16 cellular contexts compared by ENCODE assay signal in the genomic region with DNA sequence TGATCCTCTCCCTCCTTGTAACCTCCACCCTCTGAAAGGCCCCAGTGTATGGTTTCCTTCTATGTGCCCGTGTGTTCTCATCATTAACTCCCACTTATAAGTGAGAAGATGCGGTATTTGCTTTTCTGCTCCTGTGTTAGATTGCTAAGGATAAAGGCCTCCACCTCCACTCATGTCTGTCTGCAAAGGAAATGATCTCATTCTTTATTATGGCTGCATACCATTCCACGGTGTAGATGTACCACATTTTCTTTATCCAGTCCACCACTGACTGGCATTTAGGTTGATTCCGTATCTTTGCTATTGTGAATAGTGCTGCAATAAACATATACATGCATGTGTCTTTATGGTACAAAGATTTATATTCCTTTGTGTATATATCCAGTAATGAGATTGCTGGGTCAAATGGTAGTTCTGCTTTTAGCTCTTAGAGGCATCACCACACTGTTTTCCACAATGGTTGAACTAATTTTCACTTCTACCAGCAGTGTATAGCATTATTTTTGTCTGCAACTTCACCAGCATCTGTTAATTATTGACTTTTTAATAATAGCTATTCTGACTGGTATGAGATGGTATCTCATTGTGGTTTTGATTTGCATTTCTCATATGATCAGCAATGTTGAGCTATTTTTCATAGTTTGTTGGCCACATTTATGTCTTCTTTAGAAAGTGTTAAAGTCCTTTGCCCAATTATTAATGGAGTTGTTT.
DNase-seq lines count a peak whose midpoint lies in the region; ATAC-seq and TF ChIP-seq lines count a peak whose summit lies in the region.
"Had no signal": no experiment of that assay in that cellular context is flagged by ENCODE, and none has a peak within 500 bp of the region (broad histone marks: within the 10 kb centered on the region; RNA-seq: fewer than 3 reads in every experiment).

No MANE protein-coding gene starts in this region.

- ATAC-seq in GM18505 (IDR thresholded peaks at IDR 0.05; ENCODE audit: unreplicated experiment) (peak; percentile 88), GM19463 (IDR thresholded peaks at IDR 0.05; ENCODE audit: unreplicated experiment) (peak; percentile 93), HG02763 (IDR thresholded peaks at IDR 0.05; ENCODE audit: unreplicated experiment) (peak; percentile 93), HG03442 (IDR thresholded peaks at IDR 0.05; ENCODE audit: unreplicated experiment) (peak; percentile 80)
- ATAC-seq: activated T-cell treated with anti-CD3 and anti-CD28 coated beads, Interleukin-2, amount 50 U/mL, for 4 hours; K562; left ventricle myocardium superior; natural killer cell treated with Interleukin-12 subunit alpha and Interleukin-12 subunit beta and Interleukin-15 and Interleukin-18, amount 100 ng/mL, for 72 hours; T-cell had no signal

- TF ChIP-seq POLR2A in GM18505 (IDR thresholded peaks at IDR 0.05; ENCODE audit: borderline replicate concordance, extremely low read depth, insufficient read depth, insufficient read length), result no peak

- DNase-seq in NCI-H446 treated with DMSO at 0.1 percent for 48 hours (lab: John Stamatoyannopoulos, UW), result no peak
- DNase-seq in activated CD4-positive, alpha-beta T cell treated with anti-CD3 and anti-CD28 coated beads for 4 hours, result no peak
- no peak for DNase-seq in activated CD4-positive, alpha-beta T cell treated with anti-CD3 and anti-CD28 coated beads for 48 hours
- no peak for DNase-seq in COLO668 (lab: John Stamatoyannopoulos, UW; ENCODE audit: unreplicated experiment)
- DNase-seq: activated CD4-positive, CD25-positive, alpha-beta regulatory T cell treated with anti-CD3 and anti-CD28 coated beads, Interleukin-2, amount 50 U/mL, for 72 hours; activated T-cell treated with anti-CD3 and anti-CD28 coated beads, Interleukin-2, amount 50 U/mL, for 4 hours; COR-L47; left ventricle myocardium superior; T-cell; upper lobe of left lung had no signal
